In genomic region chr19:38452430-38453366, GRCh38 we compare ENCODE assay signal across 10 cellular contexts. TPM values are rescaled to one million over a fixed set of nuclear protein-coding genes. Genes with fewer than 3 reads are reported as not detected.
DNase-seq lines count a peak whose midpoint lies in the region; ATAC-seq and TF ChIP-seq lines count a peak whose summit lies in the region.
"Had no signal": no experiment of that assay in that cellular context is flagged by ENCODE, and none has a peak within 500 bp of the region (broad histone marks: within the 10 kb centered on the region; RNA-seq: fewer than 3 reads in every experiment).

No MANE protein-coding gene starts in this region.

- TF ChIP-seq CTCF in ascending aorta (IDR thresholded peaks at IDR 0.05), result no peak

- H3K27me3 ChIP-seq in ascending aorta, result no peaks in the 10 kb centered on the region
- H3K27me3 ChIP-seq: right atrium auricular region had no signal

- peak; percentile 17 for DNase-seq in CD1c-positive myeloid dendritic cell (ENCODE audit: extremely low spot score)
- DNase-seq in ELF-1 (ENCODE audit: low read depth, low spot score), result peak; percentile 89
- peak; percentile 9 for DNase-seq in inferior parietal cortex (ENCODE audit: extremely low spot score)
- no peak for DNase-seq in ascending aorta (ENCODE audit: low spot score in 2 of 2)
- DNase-seq in UCSD-AML1 (lab: John Stamatoyannopoulos, UW; ENCODE audit: unreplicated experiment), result no peak
- no peak for DNase-seq in AG08395 (ENCODE audit: low spot score)
- DNase-seq: cerebellar nuclear complex, foreskin fibroblast had no signal

- H3K27ac ChIP-seq in ascending aorta, result no peak overlapping the region
- H3K27ac ChIP-seq: right atrium auricular region had no signal

- peak; percentile 22; the same call in 2 of the 3 replicates for ATAC-seq in SK-N-SH treated with all-trans-retinoic acid at 6 μM for 48 hours

- no peaks in the 10 kb centered on the region for H3K36me3 ChIP-seq in ascending aorta
- H3K36me3 ChIP-seq: right atrium auricular region had no signal

- H3K4me3 ChIP-seq in ascending aorta, result no peak overlapping the region
- H3K4me3 ChIP-seq: right atrium auricular region had no signal

- intact Hi-C loops in ascending aorta (cut with DNase I), result no loop called here

- no peaks in the 10 kb centered on the region for H3K4me1 ChIP-seq in ascending aorta
- H3K4me1 ChIP-seq: right atrium auricular region had no signal

- H3K9me3 ChIP-seq in ascending aorta, result no peaks in the 10 kb centered on the region
- H3K9me3 ChIP-seq: right atrium auricular region had no signal

TF ChIP-seq in SK-N-SH treated with all-trans-retinoic acid at 6 μM for 48 hours, 23 proteins besides CTCF, POLR2A, EP300 and RAD21:
- TF ChIP-seq ZC3H10 (CRISPR knock-in tag; IDR thresholded peaks at IDR 0.05), result no peak
- no peak for TF ChIP-seq GLIS3 (CRISPR knock-in tag; IDR thresholded peaks at IDR 0.05)
- no peak for TF ChIP-seq ZNF70 (CRISPR knock-in tag; IDR thresholded peaks at IDR 0.05)
- no peak for TF ChIP-seq PPARA (CRISPR knock-in tag; IDR thresholded peaks at IDR 0.05; ENCODE audit: borderline replicate concordance)
- no peak for TF ChIP-seq ESRRG (CRISPR knock-in tag; IDR thresholded peaks at IDR 0.05)
- TF ChIP-seq RARB (CRISPR knock-in tag; IDR thresholded peaks at IDR 0.05), result no peak
- TF ChIP-seq CREB5 (CRISPR knock-in tag; IDR thresholded peaks at IDR 0.05; ENCODE audit: low read depth), result no peak
- TF ChIP-seq ARNTL (CRISPR knock-in tag; IDR thresholded peaks at IDR 0.05; ENCODE audit: borderline replicate concordance, low read depth), result no peak
- no peak for TF ChIP-seq BACH2 (CRISPR knock-in tag; IDR thresholded peaks at IDR 0.05; ENCODE audit: borderline replicate concordance)
- no peak for TF ChIP-seq TOX (CRISPR knock-in tag; IDR thresholded peaks at IDR 0.05; ENCODE audit: borderline replicate concordance)
- TF ChIP-seq ZFP3 (CRISPR knock-in tag; IDR thresholded peaks at IDR 0.05), result no peak
TF ChIP-seq in SK-N-SH treated with all-trans-retinoic acid at 6 μM for 48 hours: peak in this region for 0.

RNA-seq across cellular contexts. Expression of gene RYR1, which starts 19.2 kb away (rescaled TPM):
- total RNA-seq in ascending aorta, result 1.5 TPM

RNA-seq across cellular contexts. Expression of gene RASGRP4, which starts 26.7 kb away (rescaled TPM):
- 0.64 TPM for total RNA-seq in ascending aorta

RNA-seq across cellular contexts. Expression of gene FAM98C, which starts 49.8 kb away (rescaled TPM):
- total RNA-seq in ascending aorta, result 11.1 TPM

Comparison
In these comparisons a context has a peak if more than half of its experiments do, and no peak if none do; other contexts are left out.
1. DNase-seq: peak in CD1c-positive myeloid dendritic cell (single experiment), ELF-1 (single experiment) and inferior parietal cortex (single experiment); none in ascending aorta (0 of 2), UCSD-AML1 (single experiment) and AG08395 (single experiment).